ENCODE assay signal across 1 cellular context in the genomic region with DNA sequence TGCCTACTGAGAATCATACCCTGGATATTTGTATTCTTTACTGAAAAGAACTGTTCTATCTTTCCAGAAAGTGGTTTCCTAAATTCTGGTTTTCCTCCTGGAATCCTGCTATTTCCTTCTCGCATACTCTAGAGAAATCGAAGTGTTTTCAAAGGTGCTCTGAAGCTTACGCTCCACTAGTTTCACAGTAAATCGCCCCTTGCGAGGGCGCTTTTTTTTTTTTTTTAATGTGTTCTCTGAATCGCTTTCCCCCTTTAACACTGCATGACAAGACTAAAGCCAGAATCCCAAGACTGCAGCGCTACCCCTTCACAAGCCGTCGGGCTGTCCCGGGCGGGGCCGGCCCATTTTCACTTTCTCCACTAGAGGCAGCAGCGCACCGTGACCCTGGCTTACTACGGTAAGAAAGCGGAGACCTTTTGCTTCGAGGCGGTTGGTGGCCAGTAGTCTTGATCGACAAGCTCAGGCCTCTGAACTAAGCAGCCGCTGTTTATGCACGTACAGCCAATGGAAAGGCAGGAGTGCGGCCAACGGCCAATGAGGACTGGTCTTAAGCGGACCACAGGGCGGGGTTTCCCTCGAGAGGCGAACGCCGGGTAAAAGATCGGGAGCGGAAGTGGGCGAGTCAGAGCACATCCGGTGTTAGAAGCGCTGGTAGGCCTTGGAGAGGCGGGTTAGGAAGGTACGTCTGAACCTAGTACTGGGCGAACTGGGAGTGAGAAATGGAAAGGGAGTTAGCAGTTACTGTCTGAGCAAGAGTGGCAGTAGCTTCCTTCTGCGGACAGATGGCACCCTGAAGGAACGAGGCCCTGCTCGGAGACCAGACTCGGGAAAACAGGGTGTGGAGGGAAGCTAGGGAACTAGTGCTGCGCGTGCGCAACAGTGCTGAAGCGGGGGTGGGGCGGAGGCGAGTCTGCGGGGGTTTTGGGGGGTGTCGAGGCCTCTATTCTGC.
TF ChIP-seq lines count a peak whose summit lies in the region.

TMBIM6 (plus strand) TSS at position 628 of the 952 bp plus-strand sequence. CDS start 10,937 bp downstream, outside the sequence.

TF ChIP-seq in HepG2, 621 proteins besides CTCF, POLR2A, EP300 and RAD21 (continued from another document and continues in another):
- TF ChIP-seq ZNF546 (CRISPR knock-in tag; conservative IDR thresholded peaks at IDR 0.05) (no peak), SMAD9 (CRISPR knock-in tag; IDR thresholded peaks at IDR 0.05) (no peak), NR2F1 (CRISPR knock-in tag; IDR thresholded peaks at IDR 0.05) (0 out of 4 replicates have a peak, but pooled peaks of 1 of the 2 experiments have one; percentile 36), KLF9 (CRISPR knock-in tag; IDR thresholded peaks at IDR 0.05; ENCODE audit: low read depth) (no peak; the same call in 1 of the 2 replicates), TBX2 (CRISPR knock-in tag; IDR thresholded peaks at IDR 0.05; ENCODE audit: borderline replicate concordance) (peak; percentile 77), DMTF1 (CRISPR knock-in tag; IDR thresholded peaks at IDR 0.05) (no peak), PBX2 (CRISPR knock-in tag; IDR thresholded peaks at IDR 0.05) (peak; percentile 74), ZSCAN30 (CRISPR knock-in tag; IDR thresholded peaks at IDR 0.05) (no peak), ZNF564 (CRISPR knock-in tag; IDR thresholded peaks at IDR 0.05) (no peak), ZNF331 (CRISPR knock-in tag; IDR thresholded peaks at IDR 0.05) (peak; percentile 66; the same call in 1 of the 2 replicates), RFXAP (CRISPR knock-in tag; IDR thresholded peaks at IDR 0.05; ENCODE audit: borderline replicate concordance) (peak; percentile 77; the same call in 1 of the 2 replicates), TARDBP (CRISPR knock-in tag; IDR thresholded peaks at IDR 0.05) (0 out of 2 replicates have a peak, but pooled peaks have one; percentile 37), GPN1 (CRISPR knock-in tag; IDR thresholded peaks at IDR 0.05; ENCODE audit: borderline replicate concordance) (no peak), ZNF737 (CRISPR knock-in tag; IDR thresholded peaks at IDR 0.05; ENCODE audit: borderline replicate concordance) (peak; percentile 93), NFAT5 (CRISPR knock-in tag; IDR thresholded peaks at IDR 0.05) (no peak), MED8 (CRISPR knock-in tag; IDR thresholded peaks at IDR 0.05; ENCODE audit: insufficient replicate concordance) (no peak), PATZ1 (CRISPR knock-in tag; IDR thresholded peaks at IDR 0.05) (peak; percentile 19; the same call in 1 of the 2 replicates), ZMYM2 (CRISPR knock-in tag; IDR thresholded peaks at IDR 0.05) (no peak), ZSCAN29 (CRISPR knock-in tag; conservative IDR thresholded peaks at IDR 0.05) (peak; percentile 83; the same call in 1 of the 2 replicates), HNF4G (IDR thresholded peaks at IDR 0.05; ENCODE audit: borderline replicate concordance, low read depth, low read length) (no peak; the same call in 1 of the 2 replicates), HNF4G (CRISPR knock-in tag; IDR thresholded peaks at IDR 0.05; ENCODE audit: borderline replicate concordance, low read depth) (no peak), THAP11 (CRISPR knock-in tag; IDR thresholded peaks at IDR 0.05) (peak; percentile 90), FOXA3 (CRISPR knock-in tag; IDR thresholded peaks at IDR 0.05) (peak; percentile 54; the same call in 1 of the 2 replicates), SOX6 (IDR thresholded peaks at IDR 0.05) (no peak), SOX6 (CRISPR knock-in tag; IDR thresholded peaks at IDR 0.05) (no peak; the same call in 1 of the 2 replicates), SRY (CRISPR knock-in tag; IDR thresholded peaks at IDR 0.05) (peak; percentile 46; the same call in 1 of the 2 replicates), ZNF335 (CRISPR knock-in tag; IDR thresholded peaks at IDR 0.05) (no peak), TCF12 (IDR thresholded peaks at IDR 0.05) (no peak), TCF12 (CRISPR knock-in tag; IDR thresholded peaks at IDR 0.05) (no peak), ZNF382 (CRISPR knock-in tag; IDR thresholded peaks at IDR 0.05; ENCODE audit: borderline replicate concordance) (no peak), ZNF713 (CRISPR knock-in tag; IDR thresholded peaks at IDR 0.05) (no peak), KDM1A (CRISPR knock-in tag; IDR thresholded peaks at IDR 0.05) (no peak), GATA4 (IDR thresholded peaks at IDR 0.05; ENCODE audit: borderline replicate concordance, low read depth) (peak; percentile 73; the same call in 1 of the 2 replicates), GABPA (IDR thresholded peaks at IDR 0.05; ENCODE audit: low read depth, low read length) (peak; percentile 87), GABPA (CRISPR knock-in tag; IDR thresholded peaks at IDR 0.05; ENCODE audit: low read depth) (peak; percentile 99), MAZ (IDR thresholded peaks at IDR 0.05; ENCODE audit: borderline replicate concordance, low read depth, low read length) (peak; percentile 17; the same call in 1 of the 2 replicates), MAZ (CRISPR knock-in tag; IDR thresholded peaks at IDR 0.05; ENCODE audit: low read depth) (peak; percentile 94), LCORL (IDR thresholded peaks at IDR 0.05) (no peak), LCORL (CRISPR knock-in tag; IDR thresholded peaks at IDR 0.05) (peak; percentile 92), ZNF30 (CRISPR knock-in tag; IDR thresholded peaks at IDR 0.05) (no peak), TEAD3 (CRISPR knock-in tag; optimal IDR thresholded peaks at IDR 0.05; ENCODE audit: borderline replicate concordance) (no peak), ZNF589 (CRISPR knock-in tag; conservative IDR thresholded peaks at IDR 0.05) (no peak), MIER3 (CRISPR knock-in tag; IDR thresholded peaks at IDR 0.05; ENCODE audit: borderline replicate concordance) (0 out of 2 replicates have a peak, but pooled peaks have one; percentile 12), SMARCE1 (IDR thresholded peaks at IDR 0.05; ENCODE audit: borderline replicate concordance) (no peak), KDM4B (CRISPR knock-in tag; IDR thresholded peaks at IDR 0.05) (no peak), HINFP (CRISPR knock-in tag; IDR thresholded peaks at IDR 0.05; ENCODE audit: low read depth) (no peak), ZBTB21 (CRISPR knock-in tag; IDR thresholded peaks at IDR 0.05) (no peak), CEBPG (CRISPR knock-in tag; IDR thresholded peaks at IDR 0.05) (0 out of 2 replicates have a peak, but pooled peaks have one; percentile 8), WIZ (CRISPR knock-in tag; IDR thresholded peaks at IDR 0.05) (0 out of 2 replicates have a peak, but pooled peaks have one; percentile 39)
- TF ChIP-seq, protein P1, sequence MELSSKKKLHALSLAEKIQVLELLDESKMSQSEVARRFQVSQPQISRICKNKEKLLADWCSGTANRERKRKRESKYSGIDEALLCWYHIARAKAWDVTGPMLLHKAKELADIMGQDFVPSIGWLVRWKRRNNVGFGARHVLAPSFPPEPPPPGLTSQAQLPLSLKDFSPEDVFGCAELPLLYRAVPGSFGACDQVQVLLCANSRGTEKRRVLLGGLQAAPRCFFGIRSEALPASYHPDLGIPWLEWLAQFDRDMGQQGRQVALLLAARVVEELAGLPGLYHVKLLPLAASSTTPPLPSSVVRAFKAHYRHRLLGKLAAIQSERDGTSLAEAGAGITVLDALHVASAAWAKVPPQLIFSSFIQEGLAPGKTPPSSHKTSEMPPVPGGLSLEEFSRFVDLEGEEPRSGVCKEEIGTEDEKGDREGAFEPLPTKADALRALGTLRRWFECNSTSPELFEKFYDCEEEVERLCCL (CRISPR knock-in tag; IDR thresholded peaks at IDR 0.05; ENCODE audit: borderline replicate concordance), result no peak
